1 cellular context compared by ENCODE assay signal in the genomic region with DNA sequence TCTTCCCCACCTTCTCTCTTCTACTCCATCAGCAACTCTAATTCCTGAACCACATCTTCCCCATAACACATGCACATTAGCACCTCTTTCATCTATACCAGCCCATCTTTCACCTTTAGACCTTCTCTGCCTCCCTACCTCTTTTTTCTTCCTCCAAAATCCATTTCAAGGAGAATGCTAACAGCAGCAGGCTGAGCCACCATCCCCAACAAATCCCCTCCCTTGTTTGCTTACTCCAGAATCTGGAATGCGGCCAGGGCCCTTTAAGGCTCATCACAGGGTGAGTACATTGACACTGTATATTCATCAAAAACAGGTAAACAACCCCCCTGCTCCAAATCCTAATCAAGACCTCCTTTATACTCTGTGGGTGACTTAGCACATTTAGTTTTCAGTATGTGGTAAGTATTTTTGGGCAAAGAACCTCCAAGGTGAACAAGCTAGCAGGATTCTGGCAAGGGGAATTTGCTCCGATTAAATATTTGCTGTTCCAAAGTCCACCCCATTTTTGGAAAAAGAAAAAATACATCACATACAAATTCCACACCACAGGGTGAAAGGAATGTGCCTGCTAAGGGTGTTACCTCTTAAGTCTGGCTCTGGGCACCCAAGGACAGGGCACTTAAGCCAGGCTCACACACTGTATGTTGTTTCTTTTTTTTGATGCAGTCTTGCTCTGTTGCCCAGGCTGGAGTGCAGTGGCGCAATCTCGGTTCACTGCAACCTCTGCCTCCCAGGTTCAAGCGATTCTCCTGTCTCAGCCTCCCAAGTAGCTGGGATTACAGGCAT.
TF ChIP-seq lines count a peak whose summit lies in the region.

No MANE protein-coding gene starts in this region.

TF ChIP-seq in HepG2, 621 proteins besides CTCF, POLR2A, EP300 and RAD21 (continued from another document and continues in another):
- TF ChIP-seq ZNF501 (CRISPR knock-in tag; IDR thresholded peaks at IDR 0.05) (peak; percentile 56; the same call in 1 of the 2 replicates), ZNF543 (CRISPR knock-in tag; IDR thresholded peaks at IDR 0.05) (peak; percentile 75; the same call in 1 of the 2 replicates), HNRNPK (IDR thresholded peaks at IDR 0.05; ENCODE audit: low read depth, low read length, poor library complexity, severe bottlenecking) (no peak), AHR (CRISPR knock-in tag; IDR thresholded peaks at IDR 0.05) (no peak), U2AF2 (IDR thresholded peaks at IDR 0.05; ENCODE audit: low read depth, low read length) (no peak), FOXO1 (CRISPR knock-in tag; IDR thresholded peaks at IDR 0.05) (no peak), ZNF775 (CRISPR knock-in tag; IDR thresholded peaks at IDR 0.05; ENCODE audit: borderline replicate concordance) (no peak), TCF7 (IDR thresholded peaks at IDR 0.05; ENCODE audit: low read depth) (peak; percentile 77), TBX3 (IDR thresholded peaks at IDR 0.05; ENCODE audit: borderline replicate concordance) (peak; percentile 93), GABPA (IDR thresholded peaks at IDR 0.05; ENCODE audit: low read depth, low read length) (no peak), GABPA (CRISPR knock-in tag; IDR thresholded peaks at IDR 0.05; ENCODE audit: low read depth) (0 out of 2 replicates have a peak, but pooled peaks have one; percentile 16), FOXK2 (IDR thresholded peaks at IDR 0.05) (peak; percentile 44; the same call in 1 of the 2 replicates), SKI (IDR thresholded peaks at IDR 0.05; ENCODE audit: partially characterized antibody) (peak; percentile 50), ZNF484 (CRISPR knock-in tag; IDR thresholded peaks at IDR 0.05; ENCODE audit: borderline replicate concordance, low read depth) (no peak), THYN1 (CRISPR knock-in tag; IDR thresholded peaks at IDR 0.05; ENCODE audit: borderline replicate concordance, low read depth) (no peak), ZNF17 (CRISPR knock-in tag; IDR thresholded peaks at IDR 0.05) (no peak), ISL2 (CRISPR knock-in tag; IDR thresholded peaks at IDR 0.05) (peak; percentile 89), NR2F6 (IDR thresholded peaks at IDR 0.05) (peak; percentile 55), NR2F6 (CRISPR knock-in tag; IDR thresholded peaks at IDR 0.05) (peak; percentile 8; the same call in 1 of the 2 replicates), ZNF326 (CRISPR knock-in tag; IDR thresholded peaks at IDR 0.05; ENCODE audit: borderline replicate concordance) (no peak), ZNF607 (CRISPR knock-in tag; IDR thresholded peaks at IDR 0.05; ENCODE audit: borderline replicate concordance) (no peak; the same call in 1 of the 2 replicates), HOXA5 (CRISPR knock-in tag; IDR thresholded peaks at IDR 0.05) (0 out of 2 replicates have a peak, but pooled peaks have one; percentile 27), MEIS2 (CRISPR knock-in tag; IDR thresholded peaks at IDR 0.05) (0 out of 2 replicates have a peak, but pooled peaks have one; percentile 21), ZBTB38 (CRISPR knock-in tag; IDR thresholded peaks at IDR 0.05) (0 out of 2 replicates have a peak, but pooled peaks have one; percentile 30), MAFF (IDR thresholded peaks at IDR 0.05; ENCODE audit: low read depth, low read length) (peak; percentile 78), NFE2 (CRISPR knock-in tag; IDR thresholded peaks at IDR 0.05) (peak; percentile 88)
- TF ChIP-seq, protein P1, sequence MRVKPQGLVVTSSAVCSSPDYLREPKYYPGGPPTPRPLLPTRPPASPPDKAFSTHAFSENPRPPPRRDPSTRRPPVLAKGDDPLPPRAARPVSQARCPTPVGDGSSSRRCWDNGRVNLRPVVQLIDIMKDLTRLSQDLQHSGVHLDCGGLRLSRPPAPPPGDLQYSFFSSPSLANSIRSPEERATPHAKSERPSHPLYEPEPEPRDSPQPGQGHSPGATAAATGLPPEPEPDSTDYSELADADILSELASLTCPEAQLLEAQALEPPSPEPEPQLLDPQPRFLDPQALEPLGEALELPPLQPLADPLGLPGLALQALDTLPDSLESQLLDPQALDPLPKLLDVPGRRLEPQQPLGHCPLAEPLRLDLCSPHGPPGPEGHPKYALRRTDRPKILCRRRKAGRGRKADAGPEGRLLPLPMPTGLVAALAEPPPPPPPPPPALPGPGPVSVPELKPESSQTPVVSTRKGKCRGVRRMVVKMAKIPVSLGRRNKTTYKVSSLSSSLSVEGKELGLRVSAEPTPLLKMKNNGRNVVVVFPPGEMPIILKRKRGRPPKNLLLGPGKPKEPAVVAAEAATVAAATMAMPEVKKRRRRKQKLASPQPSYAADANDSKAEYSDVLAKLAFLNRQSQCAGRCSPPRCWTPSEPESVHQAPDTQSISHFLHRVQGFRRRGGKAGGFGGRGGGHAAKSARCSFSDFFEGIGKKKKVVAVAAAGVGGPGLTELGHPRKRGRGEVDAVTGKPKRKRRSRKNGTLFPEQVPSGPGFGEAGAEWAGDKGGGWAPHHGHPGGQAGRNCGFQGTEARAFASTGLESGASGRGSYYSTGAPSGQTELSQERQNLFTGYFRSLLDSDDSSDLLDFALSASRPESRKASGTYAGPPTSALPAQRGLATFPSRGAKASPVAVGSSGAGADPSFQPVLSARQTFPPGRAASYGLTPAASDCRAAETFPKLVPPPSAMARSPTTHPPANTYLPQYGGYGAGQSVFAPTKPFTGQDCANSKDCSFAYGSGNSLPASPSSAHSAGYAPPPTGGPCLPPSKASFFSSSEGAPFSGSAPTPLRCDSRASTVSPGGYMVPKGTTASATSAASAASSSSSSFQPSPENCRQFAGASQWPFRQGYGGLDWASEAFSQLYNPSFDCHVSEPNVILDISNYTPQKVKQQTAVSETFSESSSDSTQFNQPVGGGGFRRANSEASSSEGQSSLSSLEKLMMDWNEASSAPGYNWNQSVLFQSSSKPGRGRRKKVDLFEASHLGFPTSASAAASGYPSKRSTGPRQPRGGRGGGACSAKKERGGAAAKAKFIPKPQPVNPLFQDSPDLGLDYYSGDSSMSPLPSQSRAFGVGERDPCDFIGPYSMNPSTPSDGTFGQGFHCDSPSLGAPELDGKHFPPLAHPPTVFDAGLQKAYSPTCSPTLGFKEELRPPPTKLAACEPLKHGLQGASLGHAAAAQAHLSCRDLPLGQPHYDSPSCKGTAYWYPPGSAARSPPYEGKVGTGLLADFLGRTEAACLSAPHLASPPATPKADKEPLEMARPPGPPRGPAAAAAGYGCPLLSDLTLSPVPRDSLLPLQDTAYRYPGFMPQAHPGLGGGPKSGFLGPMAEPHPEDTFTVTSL (CRISPR knock-in tag; IDR thresholded peaks at IDR 0.05; ENCODE audit: borderline replicate concordance) = peak; percentile 81; the same call in 1 of the 2 replicates
- TF ChIP-seq, protein P2, sequence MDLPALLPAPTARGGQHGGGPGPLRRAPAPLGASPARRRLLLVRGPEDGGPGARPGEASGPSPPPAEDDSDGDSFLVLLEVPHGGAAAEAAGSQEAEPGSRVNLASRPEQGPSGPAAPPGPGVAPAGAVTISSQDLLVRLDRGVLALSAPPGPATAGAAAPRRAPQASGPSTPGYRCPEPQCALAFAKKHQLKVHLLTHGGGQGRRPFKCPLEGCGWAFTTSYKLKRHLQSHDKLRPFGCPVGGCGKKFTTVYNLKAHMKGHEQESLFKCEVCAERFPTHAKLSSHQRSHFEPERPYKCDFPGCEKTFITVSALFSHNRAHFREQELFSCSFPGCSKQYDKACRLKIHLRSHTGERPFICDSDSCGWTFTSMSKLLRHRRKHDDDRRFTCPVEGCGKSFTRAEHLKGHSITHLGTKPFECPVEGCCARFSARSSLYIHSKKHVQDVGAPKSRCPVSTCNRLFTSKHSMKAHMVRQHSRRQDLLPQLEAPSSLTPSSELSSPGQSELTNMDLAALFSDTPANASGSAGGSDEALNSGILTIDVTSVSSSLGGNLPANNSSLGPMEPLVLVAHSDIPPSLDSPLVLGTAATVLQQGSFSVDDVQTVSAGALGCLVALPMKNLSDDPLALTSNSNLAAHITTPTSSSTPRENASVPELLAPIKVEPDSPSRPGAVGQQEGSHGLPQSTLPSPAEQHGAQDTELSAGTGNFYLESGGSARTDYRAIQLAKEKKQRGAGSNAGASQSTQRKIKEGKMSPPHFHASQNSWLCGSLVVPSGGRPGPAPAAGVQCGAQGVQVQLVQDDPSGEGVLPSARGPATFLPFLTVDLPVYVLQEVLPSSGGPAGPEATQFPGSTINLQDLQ (CRISPR knock-in tag; IDR thresholded peaks at IDR 0.05) = 0 out of 2 replicates have a peak, but pooled peaks have one; percentile 64
- TF ChIP-seq, protein P3, sequence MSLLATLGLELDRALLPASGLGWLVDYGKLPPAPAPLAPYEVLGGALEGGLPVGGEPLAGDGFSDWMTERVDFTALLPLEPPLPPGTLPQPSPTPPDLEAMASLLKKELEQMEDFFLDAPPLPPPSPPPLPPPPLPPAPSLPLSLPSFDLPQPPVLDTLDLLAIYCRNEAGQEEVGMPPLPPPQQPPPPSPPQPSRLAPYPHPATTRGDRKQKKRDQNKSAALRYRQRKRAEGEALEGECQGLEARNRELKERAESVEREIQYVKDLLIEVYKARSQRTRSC (CRISPR knock-in tag; IDR thresholded peaks at IDR 0.05; ENCODE audit: low read depth) = no peak
- TF ChIP-seq, protein P4, sequence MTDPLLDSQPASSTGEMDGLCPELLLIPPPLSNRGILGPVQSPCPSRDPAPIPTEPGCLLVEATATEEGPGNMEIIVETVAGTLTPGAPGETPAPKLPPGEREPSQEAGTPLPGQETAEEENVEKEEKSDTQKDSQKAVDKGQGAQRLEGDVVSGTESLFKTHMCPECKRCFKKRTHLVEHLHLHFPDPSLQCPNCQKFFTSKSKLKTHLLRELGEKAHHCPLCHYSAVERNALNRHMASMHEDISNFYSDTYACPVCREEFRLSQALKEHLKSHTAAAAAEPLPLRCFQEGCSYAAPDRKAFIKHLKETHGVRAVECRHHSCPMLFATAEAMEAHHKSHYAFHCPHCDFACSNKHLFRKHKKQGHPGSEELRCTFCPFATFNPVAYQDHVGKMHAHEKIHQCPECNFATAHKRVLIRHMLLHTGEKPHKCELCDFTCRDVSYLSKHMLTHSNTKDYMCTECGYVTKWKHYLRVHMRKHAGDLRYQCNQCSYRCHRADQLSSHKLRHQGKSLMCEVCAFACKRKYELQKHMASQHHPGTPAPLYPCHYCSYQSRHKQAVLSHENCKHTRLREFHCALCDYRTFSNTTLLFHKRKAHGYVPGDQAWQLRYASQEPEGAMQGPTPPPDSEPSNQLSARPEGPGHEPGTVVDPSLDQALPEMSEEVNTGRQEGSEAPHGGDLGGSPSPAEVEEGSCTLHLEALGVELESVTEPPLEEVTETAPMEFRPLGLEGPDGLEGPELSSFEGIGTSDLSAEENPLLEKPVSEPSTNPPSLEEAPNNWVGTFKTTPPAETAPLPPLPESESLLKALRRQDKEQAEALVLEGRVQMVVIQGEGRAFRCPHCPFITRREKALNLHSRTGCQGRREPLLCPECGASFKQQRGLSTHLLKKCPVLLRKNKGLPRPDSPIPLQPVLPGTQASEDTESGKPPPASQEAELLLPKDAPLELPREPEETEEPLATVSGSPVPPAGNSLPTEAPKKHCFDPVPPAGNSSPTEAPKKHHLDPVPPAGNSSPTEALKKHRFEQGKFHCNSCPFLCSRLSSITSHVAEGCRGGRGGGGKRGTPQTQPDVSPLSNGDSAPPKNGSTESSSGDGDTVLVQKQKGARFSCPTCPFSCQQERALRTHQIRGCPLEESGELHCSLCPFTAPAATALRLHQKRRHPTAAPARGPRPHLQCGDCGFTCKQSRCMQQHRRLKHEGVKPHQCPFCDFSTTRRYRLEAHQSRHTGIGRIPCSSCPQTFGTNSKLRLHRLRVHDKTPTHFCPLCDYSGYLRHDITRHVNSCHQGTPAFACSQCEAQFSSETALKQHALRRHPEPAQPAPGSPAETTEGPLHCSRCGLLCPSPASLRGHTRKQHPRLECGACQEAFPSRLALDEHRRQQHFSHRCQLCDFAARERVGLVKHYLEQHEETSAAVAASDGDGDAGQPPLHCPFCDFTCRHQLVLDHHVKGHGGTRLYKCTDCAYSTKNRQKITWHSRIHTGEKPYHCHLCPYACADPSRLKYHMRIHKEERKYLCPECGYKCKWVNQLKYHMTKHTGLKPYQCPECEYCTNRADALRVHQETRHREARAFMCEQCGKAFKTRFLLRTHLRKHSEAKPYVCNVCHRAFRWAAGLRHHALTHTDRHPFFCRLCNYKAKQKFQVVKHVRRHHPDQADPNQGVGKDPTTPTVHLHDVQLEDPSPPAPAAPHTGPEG (CRISPR knock-in tag; IDR thresholded peaks at IDR 0.05) = no peak
- TF ChIP-seq, protein P5, sequence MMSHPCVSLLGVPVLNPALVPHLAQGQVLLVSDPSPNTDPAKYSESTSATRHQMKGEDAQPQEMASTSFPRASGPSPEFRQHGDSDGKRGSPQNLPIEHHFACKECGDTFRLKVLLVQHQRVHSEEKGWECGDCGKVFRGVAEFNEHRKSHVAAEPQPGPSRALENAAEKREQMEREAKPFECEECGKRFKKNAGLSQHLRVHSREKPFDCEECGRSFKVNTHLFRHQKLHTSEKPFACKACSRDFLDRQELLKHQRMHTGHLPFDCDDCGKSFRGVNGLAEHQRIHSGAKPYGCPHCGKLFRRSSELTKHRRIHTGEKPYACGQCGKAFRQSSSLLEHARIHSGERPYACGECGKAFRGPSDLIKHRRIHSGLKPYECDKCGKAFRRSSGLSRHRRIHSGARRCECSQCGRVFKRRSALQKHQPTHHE (CRISPR knock-in tag; IDR thresholded peaks at IDR 0.05; ENCODE audit: borderline replicate concordance) = no peak
- TF ChIP-seq, protein P6, sequence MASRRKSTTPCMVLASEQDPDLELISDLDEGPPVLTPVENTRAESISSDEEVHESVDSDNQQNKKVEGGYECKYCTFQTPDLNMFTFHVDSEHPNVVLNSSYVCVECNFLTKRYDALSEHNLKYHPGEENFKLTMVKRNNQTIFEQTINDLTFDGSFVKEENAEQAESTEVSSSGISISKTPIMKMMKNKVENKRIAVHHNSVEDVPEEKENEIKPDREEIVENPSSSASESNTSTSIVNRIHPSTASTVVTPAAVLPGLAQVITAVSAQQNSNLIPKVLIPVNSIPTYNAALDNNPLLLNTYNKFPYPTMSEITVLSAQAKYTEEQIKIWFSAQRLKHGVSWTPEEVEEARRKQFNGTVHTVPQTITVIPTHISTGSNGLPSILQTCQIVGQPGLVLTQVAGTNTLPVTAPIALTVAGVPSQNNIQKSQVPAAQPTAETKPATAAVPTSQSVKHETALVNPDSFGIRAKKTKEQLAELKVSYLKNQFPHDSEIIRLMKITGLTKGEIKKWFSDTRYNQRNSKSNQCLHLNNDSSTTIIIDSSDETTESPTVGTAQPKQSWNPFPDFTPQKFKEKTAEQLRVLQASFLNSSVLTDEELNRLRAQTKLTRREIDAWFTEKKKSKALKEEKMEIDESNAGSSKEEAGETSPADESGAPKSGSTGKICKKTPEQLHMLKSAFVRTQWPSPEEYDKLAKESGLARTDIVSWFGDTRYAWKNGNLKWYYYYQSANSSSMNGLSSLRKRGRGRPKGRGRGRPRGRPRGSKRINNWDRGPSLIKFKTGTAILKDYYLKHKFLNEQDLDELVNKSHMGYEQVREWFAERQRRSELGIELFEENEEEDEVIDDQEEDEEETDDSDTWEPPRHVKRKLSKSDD (CRISPR knock-in tag; IDR thresholded peaks at IDR 0.05; ENCODE audit: low read depth) = peak; percentile 35; the same call in 1 of the 2 replicates
